Comparison of ENCODE assay signal across 28 cellular contexts in the genomic region with DNA sequence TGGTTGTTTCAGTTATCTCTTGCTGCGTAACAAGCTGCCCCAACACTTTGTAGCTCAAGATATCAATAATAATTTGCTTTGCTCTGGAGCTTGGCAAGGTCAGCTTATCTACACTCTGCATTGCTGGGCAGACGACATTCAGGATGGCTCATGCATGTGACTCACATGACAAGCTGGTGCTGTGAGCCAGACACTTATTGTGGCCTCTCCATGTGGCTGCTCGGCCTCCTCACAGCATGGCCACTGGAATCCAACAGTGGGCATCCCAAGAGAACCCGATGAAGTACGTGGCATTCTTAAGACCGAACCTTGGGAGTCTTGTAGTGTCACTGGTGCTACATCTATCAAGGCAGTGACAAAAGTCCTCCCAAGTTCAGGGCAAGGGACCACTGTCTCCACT.
"Had no signal": no experiment of that assay in that cellular context is flagged by ENCODE, and none has a peak within 500 bp of the region (broad histone marks: within the 10 kb centered on the region; RNA-seq: fewer than 3 reads in every experiment).

No MANE protein-coding gene starts in this region.

- FAIRE-seq: astrocyte had no signal

- DNase-seq: activated CD4-positive, alpha-beta memory T cell treated with anti-CD3 and anti-CD28 coated beads, Interleukin-2, amount 10 ng/mL, durations not matched to agents 7 days and 5 days; activated CD4-positive, alpha-beta T cell treated with anti-CD3 and anti-CD28 coated beads for 1 hour; activated CD4-positive, alpha-beta T cell treated with anti-CD3 and anti-CD28 coated beads, Interleukin-2, amount 50 U/mL, for 1 hour; activated CD8-positive, alpha-beta memory T cell treated with anti-CD3 and anti-CD28 coated beads, Interleukin-2, amount 50 U/mL, for 4 hours; activated effector memory CD4-positive, alpha-beta T cell treated with anti-CD3 and anti-CD28 coated beads, Interleukin-2, amount 50 U/mL, for 16 hours; activated naive CD4-positive, alpha-beta T cell treated with anti-CD3 and anti-CD28 coated beads for 36 hours; activated T-cell treated with anti-CD3 and anti-CD28 coated beads, Interleukin-2, amount 50 U/mL, for 24 hours; amygdala; KG1; MG63; MV-4-11; NCI-H1092 treated with DMSO at 0.1 percent for 48 hours; NCI-H1417 treated with DMSO at 0.1 percent for 48 hours; NCI-H1694; NCI-H2029; NCI-H2107; NCI-H2171 treated with DMSO at 0.1 percent for 48 hours; NCI-H226; NCI-H69; NK-92 treated with Interleukin-12 subunit alpha and Interleukin-12 subunit beta, amount 100 ng/mL, for 24 hours; SW 1271 had no signal

- H3K4me3 ChIP-seq: cardiac muscle cell, MG63, SK-N-MC had no signal

- ATAC-seq: WTC11 had no signal

- H3K9me3 ChIP-seq: MG63 had no signal

- H3K4me1 Mint-ChIP-seq: activated CD4-positive, alpha-beta memory T cell treated with anti-CD3 and anti-CD28 coated beads, Interleukin-2, amount 10 ng/mL, durations not matched to agents 7 days and 5 days had no signal

- H3K27me3 ChIP-seq: cardiac muscle cell, MG63 had no signal

- H3K9me3 Mint-ChIP-seq: activated CD4-positive, alpha-beta memory T cell treated with anti-CD3 and anti-CD28 coated beads, Interleukin-2, amount 10 ng/mL, durations not matched to agents 7 days and 5 days; activated naive CD4-positive, alpha-beta T cell treated with anti-CD3 and anti-CD28 coated beads for 36 hours; activated T-cell treated with anti-CD3 and anti-CD28 coated beads, Interleukin-2, amount 50 U/mL, for 24 hours; T-helper 1 cell treated with Interleukin-12 subunit alpha and Interleukin-12 subunit beta and Interleukin-4 antibody, amounts not matched to agents 30 μg/mL and 1 μg/mL, for 36 hours had no signal

- H3K4me3 Mint-ChIP-seq: activated CD4-positive, alpha-beta memory T cell treated with anti-CD3 and anti-CD28 coated beads, Interleukin-2, amount 10 ng/mL, durations not matched to agents 7 days and 5 days; activated naive CD4-positive, alpha-beta T cell treated with anti-CD3 and anti-CD28 coated beads for 36 hours; activated naive CD8-positive, alpha-beta T cell; activated T-cell treated with anti-CD3 and anti-CD28 coated beads, Interleukin-2, amount 50 U/mL, for 24 hours; brain; T-helper 1 cell treated with Interleukin-12 subunit alpha and Interleukin-12 subunit beta and Interleukin-4 antibody, amounts not matched to agents 30 μg/mL and 1 μg/mL, for 36 hours; WTC11 had no signal

- H3K36me3 ChIP-seq: cardiac muscle cell, MG63 had no signal

- H3K27ac ChIP-seq: cardiac muscle cell, SK-N-MC had no signal

- H3K36me3 Mint-ChIP-seq: activated naive CD8-positive, alpha-beta T cell; brain; WTC11 had no signal
